In genomic region chr6:161959072-161959471, GRCh38 we compare ENCODE assay signal across 8 cellular contexts.
"Had no signal": no experiment of that assay in that cellular context is flagged by ENCODE, and none has a peak within 500 bp of the region (broad histone marks: within the 10 kb centered on the region; RNA-seq: fewer than 3 reads in every experiment).

No MANE protein-coding gene starts in this region.

- DNase-seq: GDM1, GF-D8 had no signal

- H3K4me3 ChIP-seq: GM12878 had no signal

- FAIRE-seq: G401.6, GM12878, GM12891, GM12892, GM18507, GM19239 had no signal

- ATAC-seq: GM12878 had no signal
